Comparison of ENCODE assay signal across 29 cellular contexts in the genomic region with DNA sequence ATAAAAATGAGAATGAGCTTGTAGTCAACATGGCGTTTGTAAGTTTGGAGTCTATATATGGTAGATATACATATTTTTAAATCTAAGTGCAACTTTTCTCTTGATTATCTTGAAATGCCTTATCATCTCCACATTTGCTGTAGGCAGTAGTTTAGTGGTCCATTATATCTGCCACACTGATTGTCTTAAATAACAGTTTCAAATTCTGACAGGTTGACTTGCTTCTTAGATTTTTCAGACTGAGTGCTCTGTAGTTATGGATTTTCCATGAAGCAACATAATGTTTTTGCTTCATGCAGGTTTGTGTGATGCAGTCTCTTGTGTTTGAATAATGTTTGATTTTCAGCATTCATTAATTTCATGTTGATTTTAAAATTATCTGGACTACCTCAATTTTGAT.
"Had no signal": no experiment of that assay in that cellular context is flagged by ENCODE, and none has a peak within 500 bp of the region (broad histone marks: within the 10 kb centered on the region; RNA-seq: fewer than 3 reads in every experiment).

No MANE protein-coding gene starts in this region.

- H3K27ac Mint-ChIP-seq: stimulated activated effector memory CD8-positive, alpha-beta T cell treated with anti-CD3 and anti-CD28 coated beads, Interleukin-12 subunit alpha, Interleukin-12 subunit beta, amount 100 ng/mL, for 72 hours; stimulated activated memory B cell treated with anti-CD40 and anti-IgM and Interleukin-4, amounts not matched to agents 10 μg/mL and 1 μg/mL and 100 μg/mL, for 72 hours; stimulated activated naive B cell treated with anti-CD40 and anti-IgM and Interleukin-4, amounts not matched to agents 10 μg/mL and 1 μg/mL and 100 μg/mL, for 72 hours; stimulated activated naive CD8-positive, alpha-beta T cell treated with anti-CD3 and anti-CD28 coated beads, Interleukin-15, amount 100 ng/mL, for 72 hours; stimulated activated naive CD8-positive, alpha-beta T cell treated with anti-CD3 and anti-CD28 coated beads, Interleukin-15, Interleukin-2, amounts not matched to agents 100 ng/mL and 50 ng/mL, for 24 hours; type B pancreatic cell had no signal

- H3K4me1 ChIP-seq: stomach, suprapubic skin, testis, thyroid gland, transverse colon, upper lobe of left lung, upper lobe of right lung, uterus, vagina had no signal

- H3K9me3 ChIP-seq: suprapubic skin, testis, thoracic aorta, thyroid gland, tibial artery, tibial nerve, transverse colon, uterus, vagina had no signal

- DNase-seq: stimulated activated CD4-positive, alpha-beta T cell treated with anti-CD3 and anti-CD28 coated beads, Interleukin-2, amount 100 ng/mL, for 48 hours; stimulated activated CD4-positive, alpha-beta T cell treated with anti-CD3 and anti-CD28 coated beads, Interleukin-4, amount 100 ng/mL, for 1 hour; stimulated activated CD4-positive, alpha-beta T cell treated with anti-CD3 and anti-CD28 coated beads, Interleukin-4, amount 100 ng/mL, for 24 hours; stimulated activated CD4-positive, alpha-beta T cell treated with anti-CD3 and anti-CD28 coated beads, Interleukin-4, amount 100 ng/mL, for 4 hours; stimulated activated CD8-positive, alpha-beta memory T cell treated with anti-CD3 and anti-CD28 coated beads, Interleukin-4, amount 100 ng/mL, for 48 hours; stimulated activated naive B cell treated with anti-CD40 and anti-IgM and Interleukin-4, amounts not matched to agents 10 μg/mL and 1 μg/mL and 100 μg/mL, for 72 hours; stimulated activated naive CD4-positive, alpha-beta T cell; stimulated activated naive CD4-positive, alpha-beta T cell treated with Interleukin-2 at 50 U/mL for 16 hours; stimulated activated naive CD8-positive, alpha-beta T cell treated with anti-CD3 and anti-CD28 coated beads, Interleukin-15, amount 100 ng/mL, for 72 hours; stimulated activated naive CD8-positive, alpha-beta T cell treated with anti-CD3 and anti-CD28 coated beads, Interleukin-15, Interleukin-2, amounts not matched to agents 100 U/mL and 50 U/mL, for 24 hours; stomach; substantia nigra; testis; thyroid gland; tibial artery; transverse colon; trophoblast cell; upper lobe of left lung; upper lobe of right lung; uterus had no signal

- H3K4me3 ChIP-seq: stomach, suprapubic skin, testis, thoracic aorta, thyroid gland, tibial artery, tibial nerve, transverse colon, upper lobe of left lung, upper lobe of right lung, uterus, vagina had no signal

- H3K9me3 Mint-ChIP-seq: stimulated activated effector memory CD8-positive, alpha-beta T cell treated with anti-CD3 and anti-CD28 coated beads, Interleukin-12 subunit alpha, Interleukin-12 subunit beta, amount 100 ng/mL, for 72 hours had no signal

- H3K4me3 Mint-ChIP-seq: stimulated activated effector memory CD8-positive, alpha-beta T cell treated with anti-CD3 and anti-CD28 coated beads, Interleukin-12 subunit alpha, Interleukin-12 subunit beta, amount 100 ng/mL, for 72 hours; stimulated activated memory B cell treated with anti-CD40 and anti-IgM and Interleukin-4, amounts not matched to agents 10 μg/mL and 1 μg/mL and 100 μg/mL, for 72 hours; stimulated activated naive B cell treated with anti-CD40 and anti-IgM and Interleukin-4, amounts not matched to agents 10 μg/mL and 1 μg/mL and 100 μg/mL, for 72 hours; stimulated activated naive CD8-positive, alpha-beta T cell treated with anti-CD3 and anti-CD28 coated beads, Interleukin-15, amount 100 ng/mL, for 72 hours; stimulated activated naive CD8-positive, alpha-beta T cell treated with anti-CD3 and anti-CD28 coated beads, Interleukin-15, Interleukin-2, amounts not matched to agents 100 ng/mL and 50 ng/mL, for 24 hours; type B pancreatic cell had no signal

- H3K27me3 Mint-ChIP-seq: stimulated activated memory B cell treated with anti-CD40 and anti-IgM and Interleukin-4, amounts not matched to agents 10 μg/mL and 1 μg/mL and 100 μg/mL, for 72 hours; stimulated activated naive CD8-positive, alpha-beta T cell treated with anti-CD3 and anti-CD28 coated beads, Interleukin-15, amount 100 ng/mL, for 72 hours; stimulated activated naive CD8-positive, alpha-beta T cell treated with anti-CD3 and anti-CD28 coated beads, Interleukin-15, Interleukin-2, amounts not matched to agents 100 ng/mL and 50 ng/mL, for 24 hours; type B pancreatic cell had no signal

- H3K4me1 Mint-ChIP-seq: stimulated activated effector memory CD8-positive, alpha-beta T cell treated with anti-CD3 and anti-CD28 coated beads, Interleukin-12 subunit alpha, Interleukin-12 subunit beta, amount 100 ng/mL, for 72 hours; stimulated activated memory B cell treated with anti-CD40 and anti-IgM and Interleukin-4, amounts not matched to agents 10 μg/mL and 1 μg/mL and 100 μg/mL, for 72 hours; stimulated activated naive B cell treated with anti-CD40 and anti-IgM and Interleukin-4, amounts not matched to agents 10 μg/mL and 1 μg/mL and 100 μg/mL, for 72 hours; stimulated activated naive CD8-positive, alpha-beta T cell treated with anti-CD3 and anti-CD28 coated beads, Interleukin-15, amount 100 ng/mL, for 72 hours had no signal

- H3K36me3 Mint-ChIP-seq: stimulated activated effector memory CD8-positive, alpha-beta T cell treated with anti-CD3 and anti-CD28 coated beads, Interleukin-12 subunit alpha, Interleukin-12 subunit beta, amount 100 ng/mL, for 72 hours; stimulated activated memory B cell treated with anti-CD40 and anti-IgM and Interleukin-4, amounts not matched to agents 10 μg/mL and 1 μg/mL and 100 μg/mL, for 72 hours; stimulated activated naive B cell treated with anti-CD40 and anti-IgM and Interleukin-4, amounts not matched to agents 10 μg/mL and 1 μg/mL and 100 μg/mL, for 72 hours had no signal

- H3K27ac ChIP-seq: stomach, suprapubic skin, testis, thoracic aorta, thyroid gland, tibial artery, tibial nerve, transverse colon, upper lobe of left lung, upper lobe of right lung, uterus, vagina had no signal

- H3K36me3 ChIP-seq: stomach, suprapubic skin, thoracic aorta, thyroid gland, tibial artery, tibial nerve, transverse colon, upper lobe of left lung, upper lobe of right lung, uterus, vagina had no signal

- FAIRE-seq: urothelium cell line had no signal

- H3K27me3 ChIP-seq: stomach, suprapubic skin, testis, thyroid gland, tibial artery, tibial nerve, transverse colon, upper lobe of left lung, upper lobe of right lung, uterus, vagina had no signal
